ENCODE assay signal across 1 cellular context in the genomic region with DNA sequence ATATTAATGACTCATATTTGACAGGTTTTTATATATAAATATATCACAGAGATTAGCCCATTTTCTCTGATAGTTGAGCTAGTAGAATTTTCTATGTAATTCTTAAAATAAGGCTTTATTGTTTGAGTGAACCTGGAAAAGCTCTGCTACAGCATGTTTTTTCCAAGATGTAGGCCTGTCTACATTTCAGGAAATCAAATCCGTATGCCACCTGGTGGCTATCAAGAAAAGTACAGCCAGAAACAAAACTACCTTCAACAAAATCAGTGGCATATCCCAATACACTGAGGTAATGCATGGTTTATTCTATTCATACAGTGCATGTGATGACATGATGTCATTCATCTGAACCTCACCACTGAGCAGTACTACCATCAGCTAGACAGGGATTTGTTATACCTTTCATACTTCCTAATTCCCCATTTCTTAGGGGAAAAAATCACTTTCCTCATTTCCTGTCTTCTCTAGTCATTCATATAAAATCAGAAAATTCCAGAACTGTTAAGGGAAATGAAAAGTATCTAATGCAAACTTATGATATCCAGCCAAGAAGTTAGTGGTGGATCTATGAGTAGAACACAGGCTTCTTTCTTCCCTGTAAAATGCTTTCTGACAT.
TF ChIP-seq lines count a peak whose summit lies in the region.

No MANE protein-coding gene starts in this region.

TF ChIP-seq in H1, 55 proteins besides CTCF, POLR2A, EP300 and RAD21 (continued from another document):
- TF ChIP-seq, protein P1, sequence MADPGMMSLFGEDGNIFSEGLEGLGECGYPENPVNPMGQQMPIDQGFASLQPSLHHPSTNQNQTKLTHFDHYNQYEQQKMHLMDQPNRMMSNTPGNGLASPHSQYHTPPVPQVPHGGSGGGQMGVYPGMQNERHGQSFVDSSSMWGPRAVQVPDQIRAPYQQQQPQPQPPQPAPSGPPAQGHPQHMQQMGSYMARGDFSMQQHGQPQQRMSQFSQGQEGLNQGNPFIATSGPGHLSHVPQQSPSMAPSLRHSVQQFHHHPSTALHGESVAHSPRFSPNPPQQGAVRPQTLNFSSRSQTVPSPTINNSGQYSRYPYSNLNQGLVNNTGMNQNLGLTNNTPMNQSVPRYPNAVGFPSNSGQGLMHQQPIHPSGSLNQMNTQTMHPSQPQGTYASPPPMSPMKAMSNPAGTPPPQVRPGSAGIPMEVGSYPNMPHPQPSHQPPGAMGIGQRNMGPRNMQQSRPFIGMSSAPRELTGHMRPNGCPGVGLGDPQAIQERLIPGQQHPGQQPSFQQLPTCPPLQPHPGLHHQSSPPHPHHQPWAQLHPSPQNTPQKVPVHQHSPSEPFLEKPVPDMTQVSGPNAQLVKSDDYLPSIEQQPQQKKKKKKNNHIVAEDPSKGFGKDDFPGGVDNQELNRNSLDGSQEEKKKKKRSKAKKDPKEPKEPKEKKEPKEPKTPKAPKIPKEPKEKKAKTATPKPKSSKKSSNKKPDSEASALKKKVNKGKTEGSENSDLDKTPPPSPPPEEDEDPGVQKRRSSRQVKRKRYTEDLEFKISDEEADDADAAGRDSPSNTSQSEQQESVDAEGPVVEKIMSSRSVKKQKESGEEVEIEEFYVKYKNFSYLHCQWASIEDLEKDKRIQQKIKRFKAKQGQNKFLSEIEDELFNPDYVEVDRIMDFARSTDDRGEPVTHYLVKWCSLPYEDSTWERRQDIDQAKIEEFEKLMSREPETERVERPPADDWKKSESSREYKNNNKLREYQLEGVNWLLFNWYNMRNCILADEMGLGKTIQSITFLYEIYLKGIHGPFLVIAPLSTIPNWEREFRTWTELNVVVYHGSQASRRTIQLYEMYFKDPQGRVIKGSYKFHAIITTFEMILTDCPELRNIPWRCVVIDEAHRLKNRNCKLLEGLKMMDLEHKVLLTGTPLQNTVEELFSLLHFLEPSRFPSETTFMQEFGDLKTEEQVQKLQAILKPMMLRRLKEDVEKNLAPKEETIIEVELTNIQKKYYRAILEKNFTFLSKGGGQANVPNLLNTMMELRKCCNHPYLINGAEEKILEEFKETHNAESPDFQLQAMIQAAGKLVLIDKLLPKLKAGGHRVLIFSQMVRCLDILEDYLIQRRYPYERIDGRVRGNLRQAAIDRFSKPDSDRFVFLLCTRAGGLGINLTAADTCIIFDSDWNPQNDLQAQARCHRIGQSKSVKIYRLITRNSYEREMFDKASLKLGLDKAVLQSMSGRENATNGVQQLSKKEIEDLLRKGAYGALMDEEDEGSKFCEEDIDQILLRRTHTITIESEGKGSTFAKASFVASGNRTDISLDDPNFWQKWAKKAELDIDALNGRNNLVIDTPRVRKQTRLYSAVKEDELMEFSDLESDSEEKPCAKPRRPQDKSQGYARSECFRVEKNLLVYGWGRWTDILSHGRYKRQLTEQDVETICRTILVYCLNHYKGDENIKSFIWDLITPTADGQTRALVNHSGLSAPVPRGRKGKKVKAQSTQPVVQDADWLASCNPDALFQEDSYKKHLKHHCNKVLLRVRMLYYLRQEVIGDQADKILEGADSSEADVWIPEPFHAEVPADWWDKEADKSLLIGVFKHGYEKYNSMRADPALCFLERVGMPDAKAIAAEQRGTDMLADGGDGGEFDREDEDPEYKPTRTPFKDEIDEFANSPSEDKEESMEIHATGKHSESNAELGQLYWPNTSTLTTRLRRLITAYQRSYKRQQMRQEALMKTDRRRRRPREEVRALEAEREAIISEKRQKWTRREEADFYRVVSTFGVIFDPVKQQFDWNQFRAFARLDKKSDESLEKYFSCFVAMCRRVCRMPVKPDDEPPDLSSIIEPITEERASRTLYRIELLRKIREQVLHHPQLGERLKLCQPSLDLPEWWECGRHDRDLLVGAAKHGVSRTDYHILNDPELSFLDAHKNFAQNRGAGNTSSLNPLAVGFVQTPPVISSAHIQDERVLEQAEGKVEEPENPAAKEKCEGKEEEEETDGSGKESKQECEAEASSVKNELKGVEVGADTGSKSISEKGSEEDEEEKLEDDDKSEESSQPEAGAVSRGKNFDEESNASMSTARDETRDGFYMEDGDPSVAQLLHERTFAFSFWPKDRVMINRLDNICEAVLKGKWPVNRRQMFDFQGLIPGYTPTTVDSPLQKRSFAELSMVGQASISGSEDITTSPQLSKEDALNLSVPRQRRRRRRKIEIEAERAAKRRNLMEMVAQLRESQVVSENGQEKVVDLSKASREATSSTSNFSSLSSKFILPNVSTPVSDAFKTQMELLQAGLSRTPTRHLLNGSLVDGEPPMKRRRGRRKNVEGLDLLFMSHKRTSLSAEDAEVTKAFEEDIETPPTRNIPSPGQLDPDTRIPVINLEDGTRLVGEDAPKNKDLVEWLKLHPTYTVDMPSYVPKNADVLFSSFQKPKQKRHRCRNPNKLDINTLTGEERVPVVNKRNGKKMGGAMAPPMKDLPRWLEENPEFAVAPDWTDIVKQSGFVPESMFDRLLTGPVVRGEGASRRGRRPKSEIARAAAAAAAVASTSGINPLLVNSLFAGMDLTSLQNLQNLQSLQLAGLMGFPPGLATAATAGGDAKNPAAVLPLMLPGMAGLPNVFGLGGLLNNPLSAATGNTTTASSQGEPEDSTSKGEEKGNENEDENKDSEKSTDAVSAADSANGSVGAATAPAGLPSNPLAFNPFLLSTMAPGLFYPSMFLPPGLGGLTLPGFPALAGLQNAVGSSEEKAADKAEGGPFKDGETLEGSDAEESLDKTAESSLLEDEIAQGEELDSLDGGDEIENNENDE (IDR thresholded peaks at IDR 0.05; ENCODE audit: insufficient replicate concordance, low read length): no peak
- TF ChIP-seq CBX8 (IDR thresholded peaks at IDR 0.05; ENCODE audit: borderline replicate concordance, low read depth, low read length): no peak
- no peak for TF ChIP-seq YY1 (IDR thresholded peaks at IDR 0.05; ENCODE audit: low read depth, low read length)
- no peak for TF ChIP-seq CHD1 (IDR thresholded peaks at IDR 0.05; ENCODE audit: low read depth, low read length)
- TF ChIP-seq TAF1 (IDR thresholded peaks at IDR 0.05; ENCODE audit: low read depth, low read length): no peak
- TF ChIP-seq RBBP5 (IDR thresholded peaks at IDR 0.05; ENCODE audit: borderline replicate concordance, low read depth, low read length): no peak
